Comparison of ENCODE assay signal across 8 cellular contexts in the genomic region with DNA sequence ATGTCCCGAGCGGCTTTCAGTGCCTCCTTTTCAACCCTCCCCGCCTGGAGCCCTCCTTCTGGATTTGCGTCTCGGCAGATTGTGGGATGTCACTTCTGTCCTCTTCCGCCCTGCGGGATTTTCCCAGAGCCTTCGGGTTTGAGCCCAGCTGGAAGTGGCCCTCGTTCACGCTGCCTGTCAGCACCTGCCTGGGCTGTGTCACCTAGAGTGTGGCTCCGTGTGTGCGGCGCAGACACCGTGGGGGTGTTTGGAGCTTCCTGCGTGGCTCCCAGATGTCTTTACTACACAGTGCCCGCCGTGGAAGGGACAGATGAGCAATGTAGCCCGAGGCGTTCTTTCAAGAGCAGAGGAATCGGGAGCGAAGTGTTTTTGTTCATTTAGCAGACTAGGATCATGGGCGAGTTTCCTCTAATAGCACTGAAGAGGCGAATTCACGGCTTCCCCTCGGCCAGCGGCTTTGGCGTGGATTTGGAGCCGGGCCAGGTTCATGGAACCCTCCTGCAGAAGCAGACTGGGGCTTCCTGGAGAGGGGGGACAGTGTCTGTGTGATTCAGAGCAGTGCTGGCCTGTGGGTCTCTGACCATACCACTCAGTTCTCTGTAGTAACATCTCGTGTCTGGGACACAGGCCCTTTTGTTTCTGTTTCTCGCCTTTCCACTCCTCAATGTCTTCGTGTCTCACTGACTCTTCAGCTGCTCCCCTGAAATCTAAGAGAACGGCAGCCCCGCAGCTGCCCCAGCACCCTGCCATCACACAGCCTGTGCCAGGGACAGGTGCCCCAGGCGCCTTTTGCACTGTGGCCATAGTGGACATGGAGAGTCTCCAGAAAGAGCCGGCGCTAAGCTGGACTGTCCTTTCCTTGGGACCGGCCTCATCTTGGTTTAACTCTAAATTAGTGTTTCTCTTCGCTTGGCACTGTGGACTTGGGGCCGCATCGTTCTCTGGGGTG.
A peak's percentile ranks its signal among the peaks of the same experiment; 100 is the strongest.
DNase-seq lines count a peak whose midpoint lies in the region; ATAC-seq and TF ChIP-seq lines count a peak whose summit lies in the region.

No MANE protein-coding gene starts in this region.

- WGBS in right cardiac atrium = 25% methylated on average over 40 of the region's 40 CpGs
- 61 to 86% (median 78%) methylated on average over 38 to 40 of the region's 40 CpGs for WGBS in spleen, 5 donors

- H3K36me3 ChIP-seq in spleen = peaks cover 0 to 92% (median 42%) of the 10 kb centered on the region in 6 donors

- intact Hi-C loops in right cardiac atrium (cut with DNase I) (loop anchor here in 1 of 4 donors (5.0 kb wide), 1 partner anchor 170 kb away; a partner anchor contains a TSS), spleen (cut with DNase I; ENCODE audit: low total_unique reads) (no loop called here)

- peak; percentile 20 to 41 for ATAC-seq in right cardiac atrium
- ATAC-seq in activated T-helper 17 cell treated with anti-CD3 and anti-CD28 coated beads, Interleukin-2, amount 50 U/mL, for 72 hours (replicated peaks) = no peak
- no peak for ATAC-seq in GM18519 (IDR thresholded peaks at IDR 0.05; ENCODE audit: low FRiP score, unreplicated experiment)
- no peak for ATAC-seq in GM21529 (IDR thresholded peaks at IDR 0.05; ENCODE audit: unreplicated experiment)

- TF ChIP-seq CTCF in spleen (IDR thresholded peaks at IDR 0.05 in 8 of 11, conservative IDR thresholded peaks at IDR 0.05 in 3 of 11) = no peak

- no peak for TF ChIP-seq POLR2A in spleen (IDR thresholded peaks at IDR 0.05)

- no peak overlapping the region for H3K4me3 ChIP-seq in right cardiac atrium (ENCODE audit: low read length)
- H3K4me3 ChIP-seq in spleen = peak overlapping the region in 1 of 8 donors; percentile 11

- no peaks in the 10 kb centered on the region for H3K27me3 ChIP-seq in right cardiac atrium (ENCODE audit: control insufficient read depth, insufficient read depth)
- no peaks in the 10 kb centered on the region for H3K27me3 ChIP-seq in spleen (replicated peaks in 1 of 7)

- H3K27ac ChIP-seq in right cardiac atrium (ENCODE audit: low read length) (peak overlapping the region; percentile 19), spleen (peak overlapping the region in 5 of 8 donors; percentile 2 to 48 (median 43))

- no peaks in the 10 kb centered on the region for H3K9me3 Mint-ChIP-seq in activated T-helper 17 cell treated with anti-CD3 and anti-CD28 coated beads, Interleukin-2, amount 50 U/mL, for 72 hours

- peaks cover 23% of the 10 kb centered on the region for H3K36me3 Mint-ChIP-seq in activated T-helper 17 cell treated with anti-CD3 and anti-CD28 coated beads, Interleukin-2, amount 50 U/mL, for 72 hours (ENCODE audit: low read depth)

- H3K9me3 ChIP-seq in right cardiac atrium (ENCODE audit: control insufficient read depth, low read length) (no peaks in the 10 kb centered on the region), spleen (no peaks in the 10 kb centered on the region)

- H3K4me1 Mint-ChIP-seq in activated T-helper 17 cell treated with anti-CD3 and anti-CD28 coated beads, Interleukin-2, amount 50 U/mL, for 72 hours = no peaks in the 10 kb centered on the region

- no peaks in the 10 kb centered on the region for H3K27me3 Mint-ChIP-seq in activated T-helper 17 cell treated with anti-CD3 and anti-CD28 coated beads, Interleukin-2, amount 50 U/mL, for 72 hours

- H3K4me1 ChIP-seq in right cardiac atrium (ENCODE audit: control insufficient read depth, insufficient read depth, low read length) (peaks cover 4% of the 10 kb centered on the region), spleen (peaks cover 5 to 86% (median 47%) of the 10 kb centered on the region in 6 donors)

- no peak overlapping the region for H3K4me3 Mint-ChIP-seq in activated T-helper 17 cell treated with anti-CD3 and anti-CD28 coated beads, Interleukin-2, amount 50 U/mL, for 72 hours

- DNase-seq in M059J (ENCODE audit: low read depth) = peak; percentile 69
- DNase-seq in astrocyte of the hippocampus (ENCODE audit: low read depth, low spot score) = peak; percentile 79
- DNase-seq in right cardiac atrium = peak; percentile 70 to 86 (median 82)
- DNase-seq in spleen = no peak
- no peak for DNase-seq in stimulated activated CD4-positive, alpha-beta T cell treated with anti-CD3 and anti-CD28 coated beads, Interleukin-12 subunit alpha, Interleukin-12 subunit beta, amount 100 ng/mL, for 4 hours

- H3K27ac Mint-ChIP-seq in activated T-helper 17 cell treated with anti-CD3 and anti-CD28 coated beads, Interleukin-2, amount 50 U/mL, for 72 hours = no peak overlapping the region

Comparison
In these comparisons a context has a peak if more than half of its experiments do, and no peak if none do; other contexts are left out.
1. DNase-seq: peak in M059J (single experiment), astrocyte of the hippocampus (single experiment) and right cardiac atrium (3 of 3); none in spleen (single experiment) and stimulated activated CD4-positive, alpha-beta T cell treated with anti-CD3 and anti-CD28 coated beads, Interleukin-12 subunit alpha, Interleukin-12 subunit beta, amount 100 ng/mL, for 4 hours (single experiment).
2. ATAC-seq: peak in right cardiac atrium (2 of 2); none in activated T-helper 17 cell treated with anti-CD3 and anti-CD28 coated beads, Interleukin-2, amount 50 U/mL, for 72 hours (single experiment), GM18519 (single experiment) and GM21529 (single experiment).